ENCODE assay signal across 28 cellular contexts in the genomic region with DNA sequence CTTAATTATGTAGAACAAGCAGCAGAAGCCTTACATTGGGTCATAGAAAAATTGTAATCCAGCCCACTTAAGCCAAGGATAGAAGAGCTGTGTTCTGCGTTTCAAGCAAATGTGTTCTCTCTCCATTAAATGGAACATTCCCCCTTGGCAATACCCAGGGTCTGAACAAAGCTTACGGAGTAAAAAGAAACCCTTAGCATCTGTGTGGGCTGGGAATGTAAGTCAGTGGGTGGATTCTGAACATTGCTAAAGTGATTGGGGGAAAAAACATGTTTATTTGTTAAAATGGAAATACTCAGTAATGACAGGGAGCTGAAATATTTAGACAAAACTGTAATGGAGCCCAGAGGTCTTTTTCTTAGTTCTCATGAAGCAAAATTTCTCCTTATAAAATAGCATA.
DNase-seq lines count a peak whose midpoint lies in the region; ATAC-seq, FAIRE-seq and TF ChIP-seq lines count a peak whose summit lies in the region.
"Had no signal": no experiment of that assay in that cellular context is flagged by ENCODE, and none has a peak within 500 bp of the region (broad histone marks: within the 10 kb centered on the region; RNA-seq: fewer than 3 reads in every experiment).

No MANE protein-coding gene starts in this region.

- WGBS in gastroesophageal sphincter (ENCODE audit: low coverage in 1 of 2), 2 donors = 58 to 61% methylated on average over 2 of the region's 2 CpGs
- 78 to 96% (median 90%) methylated on average over 2 of the region's 2 CpGs for WGBS in spleen, 5 donors

- H3K9me3 Mint-ChIP-seq in astrocyte (ENCODE audit: unreplicated experiment) = no peaks in the 10 kb centered on the region
- H3K9me3 Mint-ChIP-seq in CD4-positive, alpha-beta memory T cell = no peaks in the 10 kb centered on the region
- H3K9me3 Mint-ChIP-seq: activated naive CD4-positive, alpha-beta T cell treated with anti-CD3 and anti-CD28 coated beads, Interleukin-2, amount 50 U/mL, for 24 hours; activated T-helper 17 cell treated with anti-CD3 and anti-CD28 coated beads, Interleukin-2, amount 50 U/mL, for 72 hours; effector memory CD8-positive, alpha-beta T cell; GM23338; naive thymus-derived CD8-positive, alpha-beta T cell had no signal

- H3K27me3 Mint-ChIP-seq in astrocyte (ENCODE audit: low read depth, unreplicated experiment) = no peaks in the 10 kb centered on the region
- H3K27me3 Mint-ChIP-seq in CD4-positive, alpha-beta memory T cell = peaks cover 0 to 2% of the 10 kb centered on the region in 2 donors
- H3K27me3 Mint-ChIP-seq: activated naive CD4-positive, alpha-beta T cell treated with anti-CD3 and anti-CD28 coated beads, Interleukin-2, amount 50 U/mL, for 24 hours; naive thymus-derived CD8-positive, alpha-beta T cell had no signal

- intact Hi-C loops in sciatic nerve (cut with DNase I) = no loop called here
- intact Hi-C loops in CD4-positive, alpha-beta memory T cell (cut with micrococcal nuclease) = no loop called here
- intact Hi-C loops in spleen (cut with DNase I; ENCODE audit: low total_unique reads) = no loop called here

- DNase-seq in astrocyte (ENCODE audit: low read depth) = peak; percentile 60
- no peak for DNase-seq in sciatic nerve (ENCODE audit: low spot score)
- no peak for DNase-seq in stimulated activated CD4-positive, alpha-beta T cell treated with anti-CD3 and anti-CD28 coated beads, Interleukin-4, amount 100 ng/mL, for 4 hours
- DNase-seq in CD4-positive, alpha-beta memory T cell = no peak
- DNase-seq in spleen = no peak
- DNase-seq: activated CD4-positive, alpha-beta T cell treated with anti-CD3 and anti-CD28 coated beads for 48 hours; colonic mucosa; DMS79; effector memory CD8-positive, alpha-beta T cell; foreskin fibroblast; GF-D8; heart right ventricle; midbrain; naive thymus-derived CD8-positive, alpha-beta T cell; NCI-H1048; NCI-H1694 treated with DMSO at 0.1 percent for 48 hours; NCI-H446 treated with DMSO at 0.1 percent for 48 hours; RPMI8226; SJCRH30; stimulated activated naive CD4-positive, alpha-beta T cell; SW 1271; T1000 had no signal

- peaks cover 5% of the 10 kb centered on the region for H3K4me1 ChIP-seq in astrocyte (ENCODE audit: insufficient read depth, low read length)
- H3K4me1 ChIP-seq in gastroesophageal sphincter = peaks cover 0 to 30% (median 0%) of the 10 kb centered on the region in 3 donors
- no peaks in the 10 kb centered on the region for H3K4me1 ChIP-seq in CD4-positive, alpha-beta memory T cell (ENCODE audit: insufficient read depth, low read length)
- H3K4me1 ChIP-seq in spleen = no peaks in the 10 kb centered on the region
- H3K4me1 ChIP-seq: colonic mucosa, SJCRH30 had no signal

- no peak overlapping the region for H2AFZ ChIP-seq in astrocyte (ENCODE audit: low read depth, low read length)
- H2AFZ ChIP-seq: GM23338 had no signal

- CTCF ChIA-PET in CD4-positive, alpha-beta memory T cell (lab: Charles Lee; ENCODE audit: partially characterized antibody) = interaction anchor here (0.7 kb wide), 1 partner anchor 8 kb away, joined by 3 read pairs; no protein-coding TSS in a partner anchor

- peaks cover 2% of the 10 kb centered on the region for H3K79me2 ChIP-seq in astrocyte (ENCODE audit: insufficient read depth, low read length)

- H3K9me3 ChIP-seq in astrocyte (ENCODE audit: insufficient read depth, low read depth, low read length) (no peaks in the 10 kb centered on the region), gastroesophageal sphincter (peaks cover 0 to 2% (median 0%) of the 10 kb centered on the region in 3 donors), spleen (no peaks in the 10 kb centered on the region)
- H3K9me3 ChIP-seq in CD4-positive, alpha-beta memory T cell (ENCODE audit: control insufficient read depth in 1 of 2, low read length in 2 of 2) = no peaks in the 10 kb centered on the region
- H3K9me3 ChIP-seq: colonic mucosa, heart right ventricle, SJCRH30 had no signal

- peaks cover 28% of the 10 kb centered on the region for H3K36me3 Mint-ChIP-seq in astrocyte (ENCODE audit: low read depth, unreplicated experiment)
- no peaks in the 10 kb centered on the region for H3K36me3 Mint-ChIP-seq in CD4-positive, alpha-beta memory T cell
- H3K36me3 Mint-ChIP-seq: activated naive CD4-positive, alpha-beta T cell treated with anti-CD3 and anti-CD28 coated beads, Interleukin-2, amount 50 U/mL, for 24 hours; naive thymus-derived CD8-positive, alpha-beta T cell had no signal

- H3K4me3 Mint-ChIP-seq in astrocyte (ENCODE audit: unreplicated experiment) = no peak overlapping the region
- H3K4me3 Mint-ChIP-seq in CD4-positive, alpha-beta memory T cell = no peak overlapping the region
- H3K4me3 Mint-ChIP-seq: activated naive CD4-positive, alpha-beta T cell treated with anti-CD3 and anti-CD28 coated beads, Interleukin-2, amount 50 U/mL, for 24 hours; activated T-helper 17 cell treated with anti-CD3 and anti-CD28 coated beads, Interleukin-2, amount 50 U/mL, for 72 hours; effector memory CD8-positive, alpha-beta T cell; GM23338; naive thymus-derived CD8-positive, alpha-beta T cell had no signal

- no peak for FAIRE-seq in astrocyte (lab: Jason Lieb, UNC)
- FAIRE-seq: bronchial epithelial cell had no signal

- H3K36me3 ChIP-seq in astrocyte (ENCODE audit: insufficient read depth, low read length) (peaks cover 77% of the 10 kb centered on the region), gastroesophageal sphincter (peaks cover 3 to 69% of the 10 kb centered on the region in 2 donors), spleen (peaks cover 0 to 65% (median 3%) of the 10 kb centered on the region in 6 donors)
- H3K36me3 ChIP-seq in CD4-positive, alpha-beta memory T cell (ENCODE audit: insufficient read depth, low read length) = no peaks in the 10 kb centered on the region
- H3K36me3 ChIP-seq: colonic mucosa had no signal

- H3K9ac ChIP-seq in astrocyte (ENCODE audit: low read length) = no peak overlapping the region

- no peak overlapping the region for H3K27ac Mint-ChIP-seq in astrocyte (ENCODE audit: unreplicated experiment)
- H3K27ac Mint-ChIP-seq in CD4-positive, alpha-beta memory T cell = no peak overlapping the region
- H3K27ac Mint-ChIP-seq: activated naive CD4-positive, alpha-beta T cell treated with anti-CD3 and anti-CD28 coated beads, Interleukin-2, amount 50 U/mL, for 24 hours; activated T-helper 17 cell treated with anti-CD3 and anti-CD28 coated beads, Interleukin-2, amount 50 U/mL, for 72 hours; effector memory CD8-positive, alpha-beta T cell; naive thymus-derived CD8-positive, alpha-beta T cell had no signal

- no peaks in the 10 kb centered on the region for H3K27me3 ChIP-seq in astrocyte (ENCODE audit: insufficient read depth, low read length)
- no peaks in the 10 kb centered on the region for H3K27me3 ChIP-seq in gastroesophageal sphincter
- H3K27me3 ChIP-seq in CD4-positive, alpha-beta memory T cell (ENCODE audit: insufficient read depth, low read length) = no peaks in the 10 kb centered on the region
- H3K27me3 ChIP-seq in spleen (replicated peaks in 1 of 7) = no peaks in the 10 kb centered on the region
- H3K27me3 ChIP-seq: colonic mucosa, heart right ventricle, SJCRH30 had no signal

- no peak for TF ChIP-seq EP300 in gastroesophageal sphincter (IDR thresholded peaks at IDR 0.05)

- ATAC-seq in gastroesophageal sphincter (peak; percentile 49), sciatic nerve (peak; percentile 69), GM18502 (IDR thresholded peaks at IDR 0.05; ENCODE audit: poor library complexity, unreplicated experiment) (no peak)
- ATAC-seq: activated T-helper 17 cell treated with anti-CD3 and anti-CD28 coated beads, Interleukin-2, amount 50 U/mL, for 72 hours; effector memory CD8-positive, alpha-beta T cell; GM23338; naive thymus-derived CD8-positive, alpha-beta T cell had no signal

- no peak for TF ChIP-seq POLR2A in gastroesophageal sphincter (IDR thresholded peaks at IDR 0.05)
- no peak for TF ChIP-seq POLR2A in spleen (IDR thresholded peaks at IDR 0.05)

- TF ChIP-seq CTCF in astrocyte (IDR thresholded peaks at IDR 0.05; ENCODE audit: insufficient read depth, low read depth, low read length) = no peak
- no peak for TF ChIP-seq CTCF in gastroesophageal sphincter (IDR thresholded peaks at IDR 0.05)
- TF ChIP-seq CTCF in spleen (IDR thresholded peaks at IDR 0.05 in 8 of 11, conservative IDR thresholded peaks at IDR 0.05 in 3 of 11) = no peak

- H3K27ac ChIP-seq in astrocyte (ENCODE audit: low read depth, low read length) (peak overlapping the region; percentile 21), gastroesophageal sphincter (peak overlapping the region in 3 of 4 donors; percentile 23 to 42 (median 38)), spleen (no peak overlapping the region)
- no peak overlapping the region for H3K27ac ChIP-seq in CD4-positive, alpha-beta memory T cell (ENCODE audit: low read depth, low read length)
- H3K27ac ChIP-seq: colonic mucosa, SJCRH30 had no signal

- H3K4me3 ChIP-seq in astrocyte (ENCODE audit: insufficient read depth, low read depth, low read length) = no peak overlapping the region
- H3K4me3 ChIP-seq in gastroesophageal sphincter = no peak overlapping the region
- H3K4me3 ChIP-seq in CD4-positive, alpha-beta memory T cell (ENCODE audit: low read length in 2 of 2) = no peak overlapping the region
- H3K4me3 ChIP-seq in spleen = no peak overlapping the region
- H3K4me3 ChIP-seq: colonic mucosa, GM23338, heart right ventricle, SJCRH30 had no signal

- H4K20me1 ChIP-seq in astrocyte (ENCODE audit: insufficient read depth, low read length) = no peaks in the 10 kb centered on the region

- peaks cover 11% of the 10 kb centered on the region for H3K4me1 Mint-ChIP-seq in astrocyte (ENCODE audit: low read depth, unreplicated experiment)
- no peaks in the 10 kb centered on the region for H3K4me1 Mint-ChIP-seq in CD4-positive, alpha-beta memory T cell
- H3K4me1 Mint-ChIP-seq: activated naive CD4-positive, alpha-beta T cell treated with anti-CD3 and anti-CD28 coated beads, Interleukin-2, amount 50 U/mL, for 24 hours; activated T-helper 17 cell treated with anti-CD3 and anti-CD28 coated beads, Interleukin-2, amount 50 U/mL, for 72 hours; naive thymus-derived CD8-positive, alpha-beta T cell had no signal

- H3K4me2 ChIP-seq in astrocyte (ENCODE audit: low read length) = no peak overlapping the region
- H3K4me2 ChIP-seq: GM23338 had no signal

- POLR2A ChIA-PET in CD4-positive, alpha-beta memory T cell (lab: Charles Lee; ENCODE audit: partially characterized antibody) = no interaction called here

Comparison
In these comparisons a context has a peak if more than half of its experiments do, and no peak if none do; other contexts are left out.
1. H3K27ac ChIP-seq: peak in astrocyte (single experiment) and gastroesophageal sphincter (3 of 4); none in CD4-positive, alpha-beta memory T cell (single experiment) and spleen (0 of 8).